10 cellular contexts compared by ENCODE assay signal in the genomic region with DNA sequence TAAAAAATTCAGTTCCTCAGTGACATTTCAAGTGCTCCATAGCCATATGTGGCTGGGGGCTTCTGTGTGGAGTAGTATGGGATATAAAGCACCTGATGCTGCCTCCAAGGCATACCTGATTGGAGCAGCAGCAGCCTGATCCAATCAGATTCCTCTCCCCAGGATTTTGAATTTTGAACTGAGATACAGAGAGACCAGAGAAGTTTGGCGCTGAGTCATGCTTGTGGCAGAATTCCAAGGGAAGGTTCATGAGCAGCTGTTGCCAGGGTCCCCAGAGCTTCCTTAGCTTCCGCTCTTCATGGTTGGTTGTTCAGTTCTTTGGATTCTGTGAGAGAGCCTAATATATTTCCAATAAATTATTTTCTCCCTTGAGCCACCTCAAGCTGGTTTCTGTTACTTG. TPM values are rescaled to one million over a fixed set of nuclear protein-coding genes. Genes with fewer than 3 reads are reported as not detected.
DNase-seq lines count a peak whose midpoint lies in the region; ATAC-seq and TF ChIP-seq lines count a peak whose summit lies in the region.
"Had no signal": no experiment of that assay in that cellular context is flagged by ENCODE, and none has a peak within 500 bp of the region (broad histone marks: within the 10 kb centered on the region; RNA-seq: fewer than 3 reads in every experiment).

No MANE protein-coding gene starts in this region.

- TF ChIP-seq CTCF in BE2C (IDR thresholded peaks at IDR 0.05; ENCODE audit: low read depth, low read length) (no peak), mammary epithelial cell (conservative IDR thresholded peaks at IDR 0.05 in 1 of 2, IDR thresholded peaks at IDR 0.05 in 1 of 2; ENCODE audit: extremely low read depth in 1 of 2, insufficient read depth in 1 of 2, low read depth in 1 of 2, low read length in 2 of 2) (no peak), GM10266 (IDR thresholded peaks at IDR 0.05; ENCODE audit: control insufficient read depth, insufficient read depth, low read depth, missing control alignments) (no peak), endothelial cell (IDR thresholded peaks at IDR 0.05; ENCODE audit: unreplicated experiment) (no peak)

- no peak overlapping the region for H2AFZ ChIP-seq in mammary epithelial cell (ENCODE audit: low read depth, low read length)

- H3K4me3 Mint-ChIP-seq in endothelial cell (ENCODE audit: unreplicated experiment), result no peak overlapping the region

- dilution Hi-C loops in mammary epithelial cell (cut with HindIII; ENCODE audit: low sequenced_read_pairs), result no loop called here

- no peak overlapping the region for H3K27ac ChIP-seq in mammary epithelial cell (ENCODE audit: insufficient read depth, low read depth, low read length)

- DNase-seq in BE2C, result peak; percentile 65
- DNase-seq in NCI-H1436 (lab: John Stamatoyannopoulos, UW), result peak; percentile 42
- DNase-seq in mammary epithelial cell, result peak; percentile 20
- peak; percentile 78 for DNase-seq in kidney tubule cell (ENCODE audit: low spot score)
- no peak for DNase-seq in GM10266 (ENCODE audit: extremely low spot score)
- no peak for DNase-seq in NCI-H187 treated with DMSO at 0.1 percent for 48 hours (lab: John Stamatoyannopoulos, UW)
- no peak for DNase-seq in endothelial cell (ENCODE audit: low spot score)
- DNase-seq: activated T-cell treated with anti-CD3 and anti-CD28 coated beads, Interleukin-2, amount 50 U/mL, for 1 hour; NCI-H774 had no signal

- H3K36me3 ChIP-seq in BE2C (no peaks in the 10 kb centered on the region), mammary epithelial cell (ENCODE audit: insufficient read depth, low read length) (no peaks in the 10 kb centered on the region)

- no peak for ATAC-seq in HG03520 (IDR thresholded peaks at IDR 0.05; ENCODE audit: unreplicated experiment)

- 92% methylated on average over 2 of the region's 2 CpGs for WGBS in mammary epithelial cell (ENCODE audit: low coverage, missing lambda C conversion rate)

- H3K36me3 Mint-ChIP-seq in endothelial cell (ENCODE audit: low read depth, unreplicated experiment), result no peaks in the 10 kb centered on the region

- H3K9me3 Mint-ChIP-seq in endothelial cell (ENCODE audit: unreplicated experiment), result no peaks in the 10 kb centered on the region

- H3K27me3 Mint-ChIP-seq in endothelial cell (ENCODE audit: unreplicated experiment), result no peaks in the 10 kb centered on the region

- H3K27ac Mint-ChIP-seq in endothelial cell (ENCODE audit: unreplicated experiment), result no peak overlapping the region

- H3K79me2 ChIP-seq in mammary epithelial cell (ENCODE audit: insufficient read depth, low read length), result no peaks in the 10 kb centered on the region

- no peak overlapping the region for H3K9ac ChIP-seq in mammary epithelial cell (ENCODE audit: insufficient read depth, low read length)

- no peaks in the 10 kb centered on the region for H3K27me3 ChIP-seq in BE2C
- peaks cover 2% of the 10 kb centered on the region for H3K27me3 ChIP-seq in mammary epithelial cell (ENCODE audit: insufficient read depth, low read length)

- H3K4me3 ChIP-seq in BE2C (ENCODE audit: low read depth, low read length) (no peak overlapping the region), mammary epithelial cell (replicated peaks in 1 of 3; ENCODE audit: insufficient read depth in 1 of 3, low read depth in 2 of 3, low read length in 3 of 3) (no peak overlapping the region)

- CTCF ChIA-PET in mammary epithelial cell (lab: Charles Lee; ENCODE audit: low non-redundant PET), result no interaction called here

- H3K9me3 ChIP-seq in BE2C, result no peaks in the 10 kb centered on the region
- H3K9me3 ChIP-seq in mammary epithelial cell (replicated peaks; ENCODE audit: insufficient read depth, low read length), result no peaks in the 10 kb centered on the region

- in situ Hi-C loops in mammary epithelial cell (cut with MboI; ENCODE audit: low sequenced_read_pairs in 2 of 2), result no loop called here

- no peaks in the 10 kb centered on the region for H4K20me1 ChIP-seq in mammary epithelial cell (ENCODE audit: insufficient read depth, low read length)

- no TSS peak for BruUV-seq in mammary epithelial cell (replicated peaks; lab: Mats Ljungman, UMichigan)

- H3K4me1 Mint-ChIP-seq in endothelial cell (ENCODE audit: unreplicated experiment), result no peaks in the 10 kb centered on the region

- H3K4me2 ChIP-seq in mammary epithelial cell (ENCODE audit: insufficient read depth, low read depth, low read length), result no peak overlapping the region

- intact Hi-C loops in mammary epithelial cell (cut with micrococcal nuclease), result no loop called here

- H3K4me1 ChIP-seq in BE2C (peaks cover 6% of the 10 kb centered on the region), mammary epithelial cell (ENCODE audit: insufficient read depth, low read length) (no peaks in the 10 kb centered on the region)

RNA-seq across cellular contexts. Expression of a gene that starts 29.0 kb away (rescaled TPM):
- polyA plus RNA-seq in BE2C (2012; ENCODE audit: insufficient read depth, insufficient read length, low read depth), result 11.2 TPM
- total RNA-seq in mammary epithelial cell, result 10 to 100 TPM; 23.8 to 41.5 TPM
- polyA plus RNA-seq in mammary epithelial cell, result 17.8 TPM
- not detected for polyA minus RNA-seq in mammary epithelial cell
- 14.4 TPM for total RNA-seq in endothelial cell (ENCODE audit: unreplicated experiment)

Comparison
In these comparisons a context has a peak if more than half of its experiments do, and no peak if none do; other contexts are left out.
1. DNase-seq: peak in BE2C (single experiment), NCI-H1436 (single experiment), mammary epithelial cell (single experiment) and kidney tubule cell (single experiment); none in GM10266 (single experiment), NCI-H187 treated with DMSO at 0.1 percent for 48 hours (single experiment) and endothelial cell (single experiment).